ENCODE assay signal across 17 cellular contexts in genomic region chr1:62493656-62494055, GRCh38.
"Had no signal": no experiment of that assay in that cellular context is flagged by ENCODE, and none has a peak within 500 bp of the region (broad histone marks: within the 10 kb centered on the region; RNA-seq: fewer than 3 reads in every experiment).

No MANE protein-coding gene starts in this region.

- H3K4me3 ChIP-seq: adrenal gland, body of pancreas, left ventricle myocardium inferior, mucosa of descending colon, ovary had no signal

- H3K4me1 ChIP-seq: adrenal gland, body of pancreas, left ventricle myocardium inferior had no signal

- H3K27me3 ChIP-seq: adrenal gland, body of pancreas, ovary had no signal

- H3K27ac ChIP-seq: adrenal gland, body of pancreas, left ventricle myocardium inferior, ovary had no signal

- ATAC-seq: activated CD4-positive, alpha-beta T cell treated with anti-CD3 and anti-CD28 coated beads for 36 hours; activated T-cell treated with anti-CD3 and anti-CD28 coated beads, Interleukin-2, amount 50 U/mL, for 4 hours; body of pancreas; effector memory CD8-positive, alpha-beta T cell; mucosa of descending colon; naive thymus-derived CD4-positive, alpha-beta T cell; stimulated activated effector memory CD8-positive, alpha-beta T cell treated with anti-CD3 and anti-CD28 coated beads, Interleukin-12 subunit alpha, Interleukin-12 subunit beta, amount 100 ng/mL, for 72 hours; T-helper 17 cell had no signal

- DNase-seq: activated CD4-positive, alpha-beta memory T cell treated with anti-CD3 and anti-CD28 coated beads for 36 hours; activated CD4-positive, alpha-beta T cell treated with anti-CD3 and anti-CD28 coated beads for 36 hours; activated effector memory CD4-positive, alpha-beta T cell treated with Interleukin-2 at 50 U/mL for 16 hours; activated naive CD4-positive, alpha-beta T cell treated with anti-CD3 and anti-CD28 coated beads, Interleukin-2, amount 50 U/mL, for 16 hours; activated T-cell treated with anti-CD3 and anti-CD28 coated beads, Interleukin-2, amount 50 U/mL, for 4 hours; adrenal gland; body of pancreas; cerebellar nuclear complex; dermis blood vessel endothelial cell; effector memory CD8-positive, alpha-beta T cell; hippocampal formation; left ventricle myocardium inferior; mucosa of descending colon; naive thymus-derived CD4-positive, alpha-beta T cell; ovary; T-helper 17 cell had no signal

- H3K9me3 ChIP-seq: adrenal gland, body of pancreas, left ventricle myocardium inferior, mucosa of descending colon, ovary had no signal

- H3K36me3 ChIP-seq: ovary had no signal
